ENCODE assay signal across 16 cellular contexts in the genomic region with DNA sequence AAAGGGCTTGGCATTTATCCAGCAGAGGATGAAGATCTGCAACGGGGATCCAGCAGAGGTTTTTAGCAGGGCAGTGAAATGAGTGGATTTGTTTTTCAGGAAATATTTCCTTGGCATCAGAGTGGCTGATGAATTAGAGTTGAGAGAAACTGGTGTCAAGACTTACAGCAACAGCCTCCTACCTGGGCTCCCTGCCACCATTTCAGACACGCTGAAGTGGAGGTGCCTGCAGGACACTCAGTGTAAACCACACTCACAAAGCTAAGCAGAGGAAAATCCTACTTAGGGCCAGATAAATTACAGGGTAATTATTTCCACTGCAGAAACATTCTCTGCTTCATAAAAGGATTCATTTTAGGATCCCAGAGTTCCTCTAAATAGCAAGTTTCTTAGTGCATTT.
DNase-seq lines count a peak whose midpoint lies in the region; ATAC-seq and TF ChIP-seq lines count a peak whose summit lies in the region.
"Had no signal": no experiment of that assay in that cellular context is flagged by ENCODE, and none has a peak within 500 bp of the region (broad histone marks: within the 10 kb centered on the region; RNA-seq: fewer than 3 reads in every experiment).

No MANE protein-coding gene starts in this region.

- H3K27ac ChIP-seq in heart left ventricle: no peak overlapping the region
- H3K27ac ChIP-seq: epithelial cell of prostate had no signal

- peak; percentile 81 for DNase-seq in DMS153 (lab: John Stamatoyannopoulos, UW)
- peak; percentile 36 for DNase-seq in M059J (ENCODE audit: low read depth)
- DNase-seq in NCI-H510A (lab: John Stamatoyannopoulos, UW): peak; percentile 32
- peak in 3 of 5 donors; percentile 24 to 69 (median 65) for DNase-seq in heart left ventricle
- no peak for DNase-seq in activated CD4-positive, alpha-beta T cell treated with anti-CD3 and anti-CD28 coated beads, Interleukin-2, amount 50 U/mL, for 4 hours
- no peak for DNase-seq in AG08395 (ENCODE audit: low spot score)
- no peak for DNase-seq in SHP77 (lab: John Stamatoyannopoulos, UW)
- no peak for DNase-seq in endothelial cell (ENCODE audit: low spot score)
- DNase-seq: activated CD8-positive, alpha-beta T cell treated with anti-CD3 and anti-CD28 coated beads, Interleukin-2, amount 10 ng/mL, durations not matched to agents 7 days and 5 days; DMS79; NCI-H1694 treated with DMSO at 0.1 percent for 48 hours; nephron progenitor cell had no signal

- TF ChIP-seq CTCF in heart left ventricle (IDR thresholded peaks at IDR 0.05) (no peak), endothelial cell (IDR thresholded peaks at IDR 0.05; ENCODE audit: unreplicated experiment) (no peak)

- H3K4me1 Mint-ChIP-seq in endothelial cell (ENCODE audit: unreplicated experiment): peaks cover 8% of the 10 kb centered on the region
- H3K4me1 Mint-ChIP-seq: B cell, memory B cell, nephron progenitor cell had no signal

- 11 to 23% (median 23%) methylated on average over 2 of the region's 2 CpGs for WGBS in heart left ventricle, 4 donors

- ATAC-seq in heart left ventricle: peak; percentile 50 to 91 (median 86)
- ATAC-seq: activated CD8-positive, alpha-beta T cell treated with anti-CD3 and anti-CD28 coated beads, Interleukin-2, amount 10 ng/mL, durations not matched to agents 7 days and 5 days; Panc1 had no signal

- H3K4me3 Mint-ChIP-seq in endothelial cell (ENCODE audit: unreplicated experiment): no peak overlapping the region
- H3K4me3 Mint-ChIP-seq: activated CD8-positive, alpha-beta T cell treated with anti-CD3 and anti-CD28 coated beads, Interleukin-2, amount 10 ng/mL, durations not matched to agents 7 days and 5 days; B cell; memory B cell; nephron progenitor cell had no signal

- peaks cover 0 to 11% (median 2%) of the 10 kb centered on the region in 12 donors for H3K4me1 ChIP-seq in heart left ventricle

- TF ChIP-seq POLR2A in heart left ventricle (IDR thresholded peaks at IDR 0.05): no peak

- H3K27ac Mint-ChIP-seq in endothelial cell (ENCODE audit: unreplicated experiment): no peak overlapping the region
- H3K27ac Mint-ChIP-seq: activated CD8-positive, alpha-beta T cell treated with anti-CD3 and anti-CD28 coated beads, Interleukin-2, amount 10 ng/mL, durations not matched to agents 7 days and 5 days; B cell; memory B cell; nephron progenitor cell had no signal

- H3K36me3 ChIP-seq in heart left ventricle: no peaks in the 10 kb centered on the region

- H3K36me3 Mint-ChIP-seq in endothelial cell (ENCODE audit: low read depth, unreplicated experiment): no peaks in the 10 kb centered on the region
- H3K36me3 Mint-ChIP-seq: memory B cell had no signal

- no peaks in the 10 kb centered on the region for H3K27me3 Mint-ChIP-seq in endothelial cell (ENCODE audit: unreplicated experiment)
- H3K27me3 Mint-ChIP-seq: B cell had no signal

- H3K9me3 Mint-ChIP-seq in endothelial cell (ENCODE audit: unreplicated experiment): no peaks in the 10 kb centered on the region
- H3K9me3 Mint-ChIP-seq: memory B cell, nephron progenitor cell had no signal

- H3K27me3 ChIP-seq in heart left ventricle: no peaks in the 10 kb centered on the region

- no peaks in the 10 kb centered on the region for H3K9me3 ChIP-seq in heart left ventricle

- intact Hi-C loops in heart left ventricle (cut with DNase I): no loop called here

- H3K4me3 ChIP-seq in heart left ventricle: no peak overlapping the region

Comparison
In these comparisons a context has a peak if more than half of its experiments do, and no peak if none do; other contexts are left out.
1. DNase-seq: peak in DMS153 (single experiment), M059J (single experiment), NCI-H510A (single experiment) and heart left ventricle (3 of 5); none in activated CD4-positive, alpha-beta T cell treated with anti-CD3 and anti-CD28 coated beads, Interleukin-2, amount 50 U/mL, for 4 hours (0 of 2), AG08395 (single experiment), SHP77 (0 of 2) and endothelial cell (single experiment).